9 cellular contexts compared by ENCODE assay signal in genomic region chr1:38029081-38029681, GRCh38. TPM values are rescaled to one million over a fixed set of nuclear protein-coding genes. Genes with fewer than 3 reads are reported as not detected.
DNase-seq lines count a peak whose midpoint lies in the region; ATAC-seq, FAIRE-seq and TF ChIP-seq lines count a peak whose summit lies in the region.
"Had no signal": no experiment of that assay in that cellular context is flagged by ENCODE, and none has a peak within 500 bp of the region (broad histone marks: within the 10 kb centered on the region; RNA-seq: fewer than 3 reads in every experiment).

No MANE protein-coding gene starts in this region.

- DNase-seq in COR-L47 (lab: John Stamatoyannopoulos, UW) (peak; percentile 98), NCI-H146 (lab: John Stamatoyannopoulos, UW) (peak; percentile 77), astrocyte (ENCODE audit: low read depth) (no peak), mesenchymal stem cell (peak; percentile 42), C1 segment of cervical spinal cord (lab: John Stamatoyannopoulos, UW) (no peak), MV-4-11 (lab: John Stamatoyannopoulos, UW) (no peak)

- peak overlapping the region; percentile 83 for H3K27ac Mint-ChIP-seq in astrocyte (ENCODE audit: unreplicated experiment)

- H4K20me1 ChIP-seq in astrocyte (ENCODE audit: insufficient read depth, low read length): peaks cover 23% of the 10 kb centered on the region

- no peaks in the 10 kb centered on the region for H3K27me3 ChIP-seq in astrocyte (ENCODE audit: insufficient read depth, low read length)
- peaks cover 0 to 4% of the 10 kb centered on the region in 2 experiments for H3K27me3 ChIP-seq in mesenchymal stem cell (ENCODE audit: control insufficient read depth in 1 of 2, insufficient read depth in 1 of 2, low read length in 2 of 2)
- H3K27me3 ChIP-seq: dorsolateral prefrontal cortex had no signal

- peaks cover 1% of the 10 kb centered on the region for H3K27me3 Mint-ChIP-seq in astrocyte (ENCODE audit: low read depth, unreplicated experiment)

- H2BK120ac ChIP-seq in mesenchymal stem cell (ENCODE audit: low read depth, low read length): peak overlapping the region; percentile 12

- no peak for TF ChIP-seq CTCF in astrocyte (IDR thresholded peaks at IDR 0.05; ENCODE audit: insufficient read depth, low read depth, low read length)

- WGBS in mesenchymal stem cell: 27% methylated on average over 23 of the region's 23 CpGs

- peaks cover 4% of the 10 kb centered on the region for H3K79me1 ChIP-seq in mesenchymal stem cell (replicated peaks; ENCODE audit: low read length, poor library complexity, severe bottlenecking)

- peak overlapping the region; percentile 65 for H4K91ac ChIP-seq in mesenchymal stem cell (ENCODE audit: low read length)

- H4K8ac ChIP-seq in mesenchymal stem cell (ENCODE audit: low read length): peak overlapping the region; percentile 89

- FAIRE-seq in astrocyte (lab: Jason Lieb, UNC): no peak

- ATAC-seq in HG03469 (IDR thresholded peaks at IDR 0.05; ENCODE audit: unreplicated experiment) (no peak), GM19023 (IDR thresholded peaks at IDR 0.05; ENCODE audit: unreplicated experiment) (no peak)

- peak overlapping the region; percentile 7 to 23 for H2BK12ac ChIP-seq in mesenchymal stem cell (ENCODE audit: low read length in 2 of 2)

- peak overlapping the region in 1 of 2 experiments; percentile 14 for H3K14ac ChIP-seq in mesenchymal stem cell (ENCODE audit: low read length in 2 of 2)

- H3K4me1 ChIP-seq in astrocyte (ENCODE audit: insufficient read depth, low read length): peaks cover 26% of the 10 kb centered on the region
- H3K4me1 ChIP-seq in mesenchymal stem cell (ENCODE audit: control insufficient read depth, insufficient read depth, low read depth, low read length): peaks cover 41% of the 10 kb centered on the region

- peak overlapping the region in 1 of 2 experiments; percentile 81 for H3K4ac ChIP-seq in mesenchymal stem cell (ENCODE audit: low read depth in 1 of 2, low read length in 2 of 2)

- H2AFZ ChIP-seq in astrocyte (ENCODE audit: low read depth, low read length) (no peak overlapping the region), mesenchymal stem cell (ENCODE audit: low read depth, low read length) (no peak overlapping the region)

- H3K4me2 ChIP-seq in astrocyte (ENCODE audit: low read length) (peak overlapping the region; percentile 78), mesenchymal stem cell (ENCODE audit: low read length, poor library complexity, severe bottlenecking) (no peak overlapping the region)

- no peak overlapping the region for H3K4me3 ChIP-seq in astrocyte (ENCODE audit: insufficient read depth, low read depth, low read length)
- peak overlapping the region in 1 of 2 experiments; percentile 47 for H3K4me3 ChIP-seq in mesenchymal stem cell (ENCODE audit: insufficient read depth in 1 of 2, low read depth in 1 of 2, low read length in 2 of 2)

- peak overlapping the region; percentile 11 for H3K4me3 Mint-ChIP-seq in astrocyte (ENCODE audit: unreplicated experiment)

- H3K27ac ChIP-seq in astrocyte (ENCODE audit: low read depth, low read length): peak overlapping the region; percentile 39
- no peak overlapping the region for H3K27ac ChIP-seq in mesenchymal stem cell (ENCODE audit: low read length, poor library complexity, severe bottlenecking)

- H3K23ac ChIP-seq in mesenchymal stem cell (ENCODE audit: low read length in 2 of 2): no peak overlapping the region

- H3K4me1 Mint-ChIP-seq in astrocyte (ENCODE audit: low read depth, unreplicated experiment): peaks cover 39% of the 10 kb centered on the region

- peaks cover 15% of the 10 kb centered on the region for H3K36me3 ChIP-seq in astrocyte (ENCODE audit: insufficient read depth, low read length)
- peaks cover 23 to 25% of the 10 kb centered on the region in 2 experiments for H3K36me3 ChIP-seq in mesenchymal stem cell (ENCODE audit: control insufficient read depth in 1 of 2, insufficient read depth in 2 of 2, low read depth in 1 of 2, low read length in 2 of 2)

- H3K9me3 ChIP-seq in astrocyte (ENCODE audit: insufficient read depth, low read depth, low read length): no peaks in the 10 kb centered on the region
- no peaks in the 10 kb centered on the region for H3K9me3 ChIP-seq in mesenchymal stem cell (ENCODE audit: control insufficient read depth, low read length)

- no peak overlapping the region for H2AK5ac ChIP-seq in mesenchymal stem cell (ENCODE audit: low read length, severe bottlenecking)

- H2BK15ac ChIP-seq in mesenchymal stem cell (ENCODE audit: low read depth, poor library complexity, severe bottlenecking): no peak overlapping the region

- peak overlapping the region; percentile 78 to 94 for H3K18ac ChIP-seq in mesenchymal stem cell (ENCODE audit: low read depth in 1 of 2, low read length in 2 of 2)

- no peaks in the 10 kb centered on the region for H3K79me2 ChIP-seq in astrocyte (ENCODE audit: insufficient read depth, low read length)

- peaks cover 8% of the 10 kb centered on the region for H3K36me3 Mint-ChIP-seq in astrocyte (ENCODE audit: low read depth, unreplicated experiment)

- peak overlapping the region; percentile 55 for H3K9ac ChIP-seq in astrocyte (ENCODE audit: low read length)
- H3K9ac ChIP-seq in mesenchymal stem cell (ENCODE audit: low read length): peak overlapping the region; percentile 62

- H2BK5ac ChIP-seq in mesenchymal stem cell (ENCODE audit: low read depth, low read length, poor library complexity, severe bottlenecking): no peak overlapping the region

- peaks cover under 1% of the 10 kb centered on the region for H3K9me3 Mint-ChIP-seq in astrocyte (ENCODE audit: unreplicated experiment)

RNA-seq across cellular contexts. Expression of gene UTP11, which starts 16.6 kb away (rescaled TPM):
- 38.2 and 42.6 TPM in 2 replicates for total RNA-seq in astrocyte
- polyA plus RNA-seq in mesenchymal stem cell (2013, experiment 1 of 2): 60.0 TPM
- polyA plus RNA-seq in mesenchymal stem cell (2013, experiment 2 of 2): 63.6 TPM

RNA-seq across cellular contexts. Expression of gene POU3F1, which starts 17.4 kb away (rescaled TPM):
- 2.3 and 3.3 TPM in 2 replicates for total RNA-seq in astrocyte
- not detected for polyA plus RNA-seq in mesenchymal stem cell (2013, experiment 1 of 2)
- polyA plus RNA-seq in mesenchymal stem cell (2013, experiment 2 of 2): 0.01 TPM

RNA-seq across cellular contexts. Expression of gene FHL3, which starts 23.9 kb away (rescaled TPM):
- 107 and 116 TPM in 2 replicates for total RNA-seq in astrocyte
- polyA plus RNA-seq in mesenchymal stem cell (2013, experiment 1 of 2): 54.7 TPM
- polyA plus RNA-seq in mesenchymal stem cell (2013, experiment 2 of 2): 53.0 TPM

RNA-seq across cellular contexts. Expression of gene SF3A3, which starts 39.4 kb away (rescaled TPM):
- 66.5 and 76.8 TPM in 2 replicates for total RNA-seq in astrocyte
- polyA plus RNA-seq in mesenchymal stem cell (2013, experiment 1 of 2): 34.6 TPM
- polyA plus RNA-seq in mesenchymal stem cell (2013, experiment 2 of 2): 33.6 TPM

Comparison
In these comparisons a context has a peak if more than half of its experiments do, and no peak if none do; other contexts are left out.
1. DNase-seq: peak in COR-L47 (single experiment), NCI-H146 (single experiment) and mesenchymal stem cell (single experiment); none in astrocyte (single experiment), C1 segment of cervical spinal cord (0 of 14) and MV-4-11 (single experiment).